8 cellular contexts compared by ENCODE assay signal in the genomic region with DNA sequence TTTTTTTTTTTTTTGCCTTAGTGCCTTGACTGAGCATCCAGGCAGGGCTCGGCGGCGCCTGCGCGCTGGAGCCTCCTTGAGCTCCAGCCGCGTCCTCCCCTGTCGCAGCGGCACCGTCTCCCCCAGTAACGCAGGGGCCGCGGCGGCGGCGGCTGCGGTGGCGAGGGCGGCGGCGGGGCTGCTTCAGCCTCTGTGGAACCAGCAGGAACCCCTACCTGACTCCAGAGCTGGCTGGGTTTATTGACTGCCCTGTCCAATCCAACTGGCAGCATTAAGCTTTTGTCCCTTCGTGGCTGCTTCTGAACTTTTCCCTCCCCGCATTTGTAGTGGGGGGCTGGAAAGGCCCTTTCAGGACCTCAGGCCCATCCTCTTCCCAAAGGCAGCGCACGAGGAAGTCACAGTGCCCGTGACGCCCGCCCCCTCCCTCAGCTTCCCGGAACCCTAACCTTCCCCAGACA. TPM values are rescaled to one million over a fixed set of nuclear protein-coding genes. Genes with fewer than 3 reads are reported as not detected.
DNase-seq lines count a peak whose midpoint lies in the region; ATAC-seq and TF ChIP-seq lines count a peak whose summit lies in the region.

A gene with protein sequence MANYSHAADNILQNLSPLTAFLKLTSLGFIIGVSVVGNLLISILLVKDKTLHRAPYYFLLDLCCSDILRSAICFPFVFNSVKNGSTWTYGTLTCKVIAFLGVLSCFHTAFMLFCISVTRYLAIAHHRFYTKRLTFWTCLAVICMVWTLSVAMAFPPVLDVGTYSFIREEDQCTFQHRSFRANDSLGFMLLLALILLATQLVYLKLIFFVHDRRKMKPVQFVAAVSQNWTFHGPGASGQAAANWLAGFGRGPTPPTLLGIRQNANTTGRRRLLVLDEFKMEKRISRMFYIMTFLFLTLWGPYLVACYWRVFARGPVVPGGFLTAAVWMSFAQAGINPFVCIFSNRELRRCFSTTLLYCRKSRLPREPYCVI (minus strand): TSS at position 397 of the 458 bp plus-strand sequence. CDS start 2,106 bp downstream, outside the sequence.

- no TSS peak for BruUV-seq in Panc1 (replicated peaks; lab: Mats Ljungman, UMichigan)

- H3K27ac ChIP-seq in Panc1 (ENCODE audit: low read length) (no peak within 1 kb of the TSS), left ventricle myocardium inferior (replicated peaks) (peak within 1 kb of the TSS; percentile 40), prostate gland (peak within 1 kb of the TSS in 1 of 2 donors; percentile 12)

- TF ChIP-seq POLR2A in GM18951 (IDR thresholded peaks at IDR 0.05; ENCODE audit: extremely low read depth, insufficient read depth, insufficient read length) (peak; percentile 31), prostate gland (IDR thresholded peaks at IDR 0.05) (peak; percentile 23)

- under 1% methylated on average over 29 of the region's 29 CpGs for WGBS in prostate gland

- intact Hi-C loops in Panc1 (cut with micrococcal nuclease; ENCODE audit: unreplicated experiment) (no loop called here), left ventricle myocardium inferior (cut with micrococcal nuclease) (no loop called here), prostate gland (cut with DNase I) (no loop called here)

- in situ Hi-C loops in GM18951 (cut with MboI; ENCODE audit: low sequenced_read_pairs, unreplicated experiment): no loop called here
- in situ Hi-C loops in Panc1 (cut with HindIII; ENCODE audit: low pct_unique_long_range_greater_than_20kb, low sequenced_read_pairs): no loop called here

- POLR2A ChIA-PET in Panc1 (lab: Charles Lee): no interaction called here

- H3K4me1 ChIP-seq in Panc1 (ENCODE audit: control insufficient read depth, insufficient read depth, low read length) (no peaks in the 10 kb centered on the region), left ventricle myocardium inferior (peaks cover 13% of the 10 kb centered on the region), prostate gland (replicated peaks) (no peaks in the 10 kb centered on the region)

- no peaks in the 10 kb centered on the region for H3K36me3 ChIP-seq in Panc1 (ENCODE audit: control insufficient read depth, insufficient read depth, low read length)
- no peaks in the 10 kb centered on the region for H3K36me3 ChIP-seq in left ventricle myocardium inferior
- no peaks in the 10 kb centered on the region for H3K36me3 ChIP-seq in prostate gland

- no peaks in the 10 kb centered on the region for H3K9me3 ChIP-seq in Panc1 (ENCODE audit: control insufficient read depth, insufficient read depth, low read depth, low read length)
- no peaks in the 10 kb centered on the region for H3K9me3 ChIP-seq in left ventricle myocardium inferior (replicated peaks)
- H3K9me3 ChIP-seq in prostate gland: no peaks in the 10 kb centered on the region

- CTCF ChIA-PET in Panc1 (lab: Charles Lee): interaction anchor here (0.5 kb wide), 1 partner anchor 602 kb away, joined by 3 read pairs; no protein-coding TSS in a partner anchor

- H3K27me3 ChIP-seq in Panc1 (ENCODE audit: control insufficient read depth, insufficient read depth, low read length): peaks cover 16% of the 10 kb centered on the region
- peaks cover 26% of the 10 kb centered on the region for H3K27me3 ChIP-seq in left ventricle myocardium inferior (ENCODE audit: low read depth)
- H3K27me3 ChIP-seq in prostate gland (replicated peaks; ENCODE audit: insufficient read depth): no peaks in the 10 kb centered on the region

- no peak for TF ChIP-seq CTCF in AG09319 (IDR thresholded peaks at IDR 0.05; ENCODE audit: low read depth, low read length)
- no peak for TF ChIP-seq CTCF in Panc1 (IDR thresholded peaks at IDR 0.05)
- TF ChIP-seq CTCF in left ventricle myocardium inferior (IDR thresholded peaks at IDR 0.05; ENCODE audit: borderline replicate concordance): no peak
- no peak for TF ChIP-seq CTCF in prostate gland (IDR thresholded peaks at IDR 0.05)

- H3K4me3 ChIP-seq in Panc1 (ENCODE audit: low read depth in 2 of 2, low read length in 2 of 2) (peak within 1 kb of the TSS; percentile 33 to 34; a peak in 3 of 4 replicates), left ventricle myocardium inferior (peak within 1 kb of the TSS; percentile 67), prostate gland (peak within 1 kb of the TSS; percentile 10 to 31)

- DNase-seq in AG09319 (ENCODE audit: extremely low read depth, low read depth): peak; percentile 30
- DNase-seq in Panc1 (ENCODE audit: low read depth, low spot score): no peak
- peak in 37 of 56 donors; percentile 3 to 68 (median 33) for DNase-seq in amygdala (lab: John Stamatoyannopoulos, UW)
- peak; percentile 38 for DNase-seq in left ventricle myocardium inferior
- DNase-seq in prostate gland (ENCODE audit: low spot score): peak; percentile 37
- no peak for DNase-seq in mucosa of gallbladder (ENCODE audit: low spot score)

- ATAC-seq in HG03521 (IDR thresholded peaks at IDR 0.05; ENCODE audit: unreplicated experiment) (peak; percentile 73), Panc1 (peak; percentile 72)

RNA-seq across cellular contexts. Expression of the gene that starts here (rescaled TPM):
- total RNA-seq in Panc1 (2021; ENCODE audit: unreplicated experiment) (not detected), left ventricle myocardium inferior (0.69 TPM), prostate gland (1 to 10 TPM in 1 of 2 donors, under 1 TPM in 1; 0.50 to 2.6 TPM), mucosa of gallbladder (0.69 TPM)
- polyA plus RNA-seq in Panc1 (2012; ENCODE audit: insufficient read length): not detected

Comparison
In these comparisons a context has a peak if more than half of its experiments do, and no peak if none do; other contexts are left out.
1. Peak in ATAC-seq and H3K4me3 ChIP-seq in Panc1; RNA of the gene not detected or under 1 TPM.
2. Peak in DNase-seq, H3K4me3 ChIP-seq and H3K27ac ChIP-seq in left ventricle myocardium inferior; RNA of the gene not detected or under 1 TPM.
3. DNase-seq: peak in AG09319 (single experiment), amygdala (37 of 56) and prostate gland (single experiment); none in Panc1 (single experiment) and mucosa of gallbladder (single experiment).
4. Peak in every context shown above with its lines, with median percentiles within 50 percentile points of each other: H3K4me3 ChIP-seq.